12 cellular contexts compared by ENCODE assay signal in the genomic region with DNA sequence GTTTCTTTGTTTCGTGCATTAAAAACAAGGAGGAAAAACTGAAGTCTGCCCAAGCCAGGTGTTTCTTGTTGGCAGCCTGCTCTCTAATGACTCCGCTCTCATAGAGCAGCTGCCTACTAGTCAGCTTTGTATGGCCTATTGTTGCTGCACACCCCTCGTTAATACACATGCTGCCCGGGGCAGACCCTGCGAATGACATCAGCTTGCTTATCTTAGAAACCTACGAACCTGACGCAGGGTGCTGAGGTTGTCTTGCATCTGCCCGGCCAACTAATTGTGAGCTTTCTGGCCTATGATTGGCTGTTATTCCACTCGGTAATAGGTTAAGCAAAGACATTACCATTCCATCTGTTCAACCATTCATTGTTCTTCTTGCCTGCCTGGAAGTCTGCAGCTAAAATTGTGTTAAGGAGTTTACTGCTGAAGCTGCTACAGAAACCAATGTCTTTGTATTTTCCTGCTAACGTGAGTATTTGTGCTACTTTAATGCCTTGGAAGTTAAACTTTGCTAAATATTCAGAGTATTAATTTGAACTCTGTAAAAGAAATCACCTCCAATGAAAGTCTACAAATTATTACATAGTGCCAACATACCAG. TPM values are rescaled to one million over a fixed set of nuclear protein-coding genes. Genes with fewer than 3 reads are reported as not detected.
A peak's percentile ranks its signal among the peaks of the same experiment; 100 is the strongest.
DNase-seq lines count a peak whose midpoint lies in the region; ATAC-seq and TF ChIP-seq lines count a peak whose summit lies in the region.
"Had no signal": no experiment of that assay in that cellular context is flagged by ENCODE, and none has a peak within 500 bp of the region (broad histone marks: within the 10 kb centered on the region; RNA-seq: fewer than 3 reads in every experiment).

No MANE protein-coding gene starts in this region.

- TF ChIP-seq CTCF in right lobe of liver (IDR thresholded peaks at IDR 0.05) = no peak

- H3K4me3 ChIP-seq in MG63 = no peak overlapping the region
- no peak overlapping the region for H3K4me3 ChIP-seq in right lobe of liver
- H3K4me3 ChIP-seq: ascending aorta, tibial artery had no signal

- no peak for TF ChIP-seq POLR2A in right lobe of liver (IDR thresholded peaks at IDR 0.05)

- 71% methylated on average over 6 of the region's 10 CpGs for WGBS in right lobe of liver (ENCODE audit: insufficient coverage, low coverage, low lambda C conversion rate, missing lambda C conversion rate)

- no peaks in the 10 kb centered on the region for H3K9me3 ChIP-seq in MG63
- H3K9me3 ChIP-seq in right lobe of liver = no peaks in the 10 kb centered on the region
- H3K9me3 ChIP-seq: ascending aorta, tibial artery had no signal

- no peaks in the 10 kb centered on the region for H3K36me3 ChIP-seq in MG63
- H3K36me3 ChIP-seq in right lobe of liver = no peaks in the 10 kb centered on the region
- H3K36me3 ChIP-seq: ascending aorta, tibial artery had no signal

- intact Hi-C loops in right lobe of liver (cut with DNase I) = no loop called here

- no peaks in the 10 kb centered on the region for H3K27me3 ChIP-seq in MG63
- H3K27me3 ChIP-seq in right lobe of liver = no peaks in the 10 kb centered on the region
- H3K27me3 ChIP-seq: ascending aorta, tibial artery had no signal

- H3K4me1 ChIP-seq in right lobe of liver = peaks cover 0 to 15% (median 0%) of the 10 kb centered on the region in 4 donors
- H3K4me1 ChIP-seq: ascending aorta had no signal

- DNase-seq in NCI-H1105 treated with DMSO at 0.1 percent for 48 hours (lab: John Stamatoyannopoulos, UW) (peak; percentile 100), NCI-H526 treated with DMSO at 0.1 percent for 48 hours (lab: John Stamatoyannopoulos, UW) (peak; percentile 74), epithelial cell of prostate (ENCODE audit: low read depth, low spot score) (peak; percentile 34), putamen (ENCODE audit: low spot score) (peak; percentile 60), MG63 (no peak), right lobe of liver (no peak)
- DNase-seq: activated CD4-positive, alpha-beta T cell treated with anti-CD3 and anti-CD28 coated beads for 36 hours; stimulated activated CD4-positive, alpha-beta T cell treated with anti-CD3 and anti-CD28 coated beads, Interleukin-15, amount 100 ng/mL, for 24 hours; tibial artery had no signal

- ATAC-seq in GM21529 (IDR thresholded peaks at IDR 0.05; ENCODE audit: unreplicated experiment) (no peak), HG02973 (IDR thresholded peaks at IDR 0.05; ENCODE audit: unreplicated experiment) (no peak), right lobe of liver (no peak)
- ATAC-seq: activated CD4-positive, alpha-beta T cell treated with anti-CD3 and anti-CD28 coated beads for 36 hours had no signal

- H3K27ac ChIP-seq in epithelial cell of prostate (no peak overlapping the region), right lobe of liver (no peak overlapping the region)
- H3K27ac ChIP-seq: ascending aorta, tibial artery had no signal

RNA-seq across cellular contexts. Expression of a gene that starts 37.5 kb away (rescaled TPM):
- total RNA-seq in MG63 (2014; rRNA removed; shearing (Covaris generic); ENCODE audit: low replicate concordance) = 2.5 and 3.7 TPM in 2 replicates
- 1 to 10 TPM; 4.0 to 7.9 (median 4.8) TPM for total RNA-seq in right lobe of liver

Comparison
In these comparisons a context has a peak if more than half of its experiments do, and no peak if none do; other contexts are left out.
1. DNase-seq: peak in NCI-H1105 treated with DMSO at 0.1 percent for 48 hours (single experiment), NCI-H526 treated with DMSO at 0.1 percent for 48 hours (single experiment), epithelial cell of prostate (single experiment) and putamen (single experiment); none in MG63 (single experiment) and right lobe of liver (0 of 3).